In genomic region chr11:22389526-22390282, GRCh38 we compare ENCODE assay signal across 36 cellular contexts. TPM values are rescaled to one million over a fixed set of nuclear protein-coding genes. Genes with fewer than 3 reads are reported as not detected.
"Had no signal": no experiment of that assay in that cellular context is flagged by ENCODE, and none has a peak within 500 bp of the region (broad histone marks: within the 10 kb centered on the region; RNA-seq: fewer than 3 reads in every experiment).

No MANE protein-coding gene starts in this region.

- ATAC-seq: activated CD8-positive, alpha-beta memory T cell treated with anti-CD3 and anti-CD28 coated beads, Interleukin-2, amount 10 ng/mL, durations not matched to agents 7 days and 5 days; Panc1 had no signal

- DNase-seq: activated CD4-positive, alpha-beta memory T cell treated with anti-CD3 and anti-CD28 coated beads, Interleukin-2, amount 10 ng/mL, durations not matched to agents 7 days and 5 days; activated CD4-positive, alpha-beta T cell treated with anti-CD3 and anti-CD28 coated beads for 1 hour; activated CD4-positive, alpha-beta T cell treated with anti-CD3 and anti-CD28 coated beads for 48 hours; activated CD4-positive, CD25-positive, alpha-beta regulatory T cell; activated CD8-positive, alpha-beta memory T cell treated with anti-CD3 and anti-CD28 coated beads for 24 hours; activated CD8-positive, alpha-beta memory T cell treated with anti-CD3 and anti-CD28 coated beads, Interleukin-2, amount 10 ng/mL, durations not matched to agents 7 days and 5 days; activated CD8-positive, alpha-beta memory T cell treated with anti-CD3 and anti-CD28 coated beads, Interleukin-2, amount 50 U/mL, for 48 hours; activated effector memory CD4-positive, alpha-beta T cell treated with Interleukin-2 at 50 U/mL for 16 hours; activated naive CD4-positive, alpha-beta T cell; activated naive CD4-positive, alpha-beta T cell treated with anti-CD3 and anti-CD28 coated beads, Interleukin-2, amount 50 U/mL, for 16 hours; activated naive CD8-positive, alpha-beta T cell treated with anti-CD3 and anti-CD28 coated beads for 36 hours; activated T-cell treated with anti-CD3 and anti-CD28 coated beads, Interleukin-2, amount 50 U/mL, for 48 hours; amniotic stem cell; aorta; brain microvascular endothelial cell; NCI-H1048; NCI-H1105 treated with DMSO at 0.1 percent for 48 hours; NCI-H1436; NCI-H1694; NCI-H2029; NCI-H345; NCI-H524 treated with DMSO at 0.1 percent for 48 hours; NK-92 treated with Interleukin-12 subunit alpha and Interleukin-12 subunit beta, amount 100 ng/mL, for 24 hours; SHP77; SJCRH30; T1000; WERI-Rb-1 had no signal

- H3K4me2 ChIP-seq: KMS-11 had no signal

- H3K27me3 ChIP-seq: brain microvascular endothelial cell, SJCRH30 had no signal

- H3K9ac ChIP-seq: KMS-11 had no signal

- H3K36me3 ChIP-seq: brain microvascular endothelial cell, SJCRH30, WERI-Rb-1 had no signal

- H3K27ac ChIP-seq: brain microvascular endothelial cell, KMS-11, SJCRH30, SK-N-MC, WERI-Rb-1 had no signal

- H3K4me1 ChIP-seq: SJCRH30 had no signal

- H3K4me3 ChIP-seq: SJCRH30, SK-N-MC had no signal

RNA-seq across cellular contexts. Expression of gene SLC17A6, which starts 51.5 kb away (rescaled TPM):
- total RNA-seq: activated CD4-positive, alpha-beta memory T cell treated with anti-CD3 and anti-CD28 coated beads, Interleukin-2, amount 10 ng/mL, durations not matched to agents 7 days and 5 days; activated CD8-positive, alpha-beta memory T cell treated with anti-CD3 and anti-CD28 coated beads, Interleukin-2, amount 10 ng/mL, durations not matched to agents 7 days and 5 days; activated naive CD8-positive, alpha-beta T cell treated with anti-CD3 and anti-CD28 coated beads for 36 hours; aorta; cardiac septum; LHCN-M2; NCI-H460; RPMI7951; SJCRH30; T-helper 1 cell treated with Interleukin-12 subunit alpha and Interleukin-12 subunit beta and Interleukin-4 antibody, amounts not matched to agents 30 ng/mL and 1 ng/mL, for 36 hours; T-helper 2 cell treated with Interferon-gamma antibody and Interleukin-4, amounts not matched to agents 100 ng/mL and 5 ng/mL, for 36 hours had no signal
- polyA plus RNA-seq: aorta had no signal
